ENCODE assay signal across 8 cellular contexts in the genomic region with DNA sequence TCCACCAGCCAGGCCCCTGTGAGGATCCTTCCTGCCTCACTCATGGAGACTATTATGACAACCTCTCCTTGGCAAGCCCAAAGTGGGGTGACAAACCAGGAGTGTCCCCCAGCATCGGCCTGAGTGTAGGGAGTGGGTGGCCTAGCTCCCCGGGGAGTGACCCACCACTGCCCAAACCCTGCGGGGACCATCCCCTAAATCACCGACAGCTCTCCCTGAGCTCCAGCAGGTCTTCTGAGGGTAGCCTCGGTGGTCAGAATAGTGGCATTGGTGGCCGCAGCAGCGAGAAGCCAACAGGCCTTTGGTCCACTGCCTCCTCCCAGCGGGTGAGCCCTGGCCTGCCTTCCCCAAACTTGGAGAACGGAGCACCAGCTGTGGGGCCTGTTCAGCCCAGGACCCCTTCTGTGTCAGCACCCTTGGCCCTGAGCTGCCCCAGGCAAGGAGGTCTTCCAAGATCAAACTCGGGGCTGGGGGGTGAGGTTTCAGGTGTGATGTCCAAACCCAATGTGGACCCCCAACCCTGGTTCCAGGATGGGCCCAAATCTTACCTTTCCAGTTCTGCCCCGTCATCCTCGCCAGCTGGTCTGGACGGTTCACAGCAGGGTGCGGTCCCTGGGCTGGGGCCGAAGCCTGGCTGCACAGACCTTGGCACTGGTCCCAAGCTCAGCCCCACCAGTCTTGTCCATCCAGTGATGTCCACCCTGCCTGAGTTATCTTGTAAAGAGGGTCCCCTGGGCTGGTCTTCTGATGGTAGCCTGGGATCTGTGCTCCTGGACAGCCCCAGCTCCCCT. TPM values are rescaled to one million over a fixed set of nuclear protein-coding genes. Genes with fewer than 3 reads are reported as not detected.
DNase-seq lines count a peak whose midpoint lies in the region; FAIRE-seq and TF ChIP-seq lines count a peak whose summit lies in the region.

No MANE protein-coding gene starts in this region.

- TF ChIP-seq CTCF in LNCaP clone FGC (IDR thresholded peaks at IDR 0.05; ENCODE audit: control insufficient read depth, extremely low read depth, insufficient read depth) (no peak), epithelial cell of esophagus (IDR thresholded peaks at IDR 0.05; ENCODE audit: insufficient read depth, low read depth, low read length, missing control alignments) (no peak), D721Med (IDR thresholded peaks at IDR 0.05; ENCODE audit: insufficient read depth, missing control alignments) (no peak)

- H2AK5ac ChIP-seq in trophoblast cell (ENCODE audit: low read length) = no peak overlapping the region

- no peak overlapping the region for H3K27ac ChIP-seq in trophoblast cell (ENCODE audit: low read depth, low read length)

- no peak overlapping the region for H2BK5ac ChIP-seq in trophoblast cell (ENCODE audit: low read depth, low read length, poor library complexity)

- peaks cover 7 to 15% of the 10 kb centered on the region in 2 experiments for H3K4me1 ChIP-seq in trophoblast cell (ENCODE audit: control insufficient read depth in 1 of 2, insufficient read depth in 2 of 2, low read length in 2 of 2)

- no peak overlapping the region for H3K4me2 ChIP-seq in trophoblast cell (ENCODE audit: low read length)

- no peak overlapping the region for H4K12ac ChIP-seq in trophoblast cell (ENCODE audit: low read depth, low read length)

- peak overlapping the region; percentile 3 for H2AFZ ChIP-seq in trophoblast cell (ENCODE audit: insufficient read depth, low read length, poor library complexity)

- H3K9me3 ChIP-seq in trophoblast cell (ENCODE audit: insufficient read depth, low read depth, low read length) = peaks cover 5% of the 10 kb centered on the region

- no peak overlapping the region for H2BK12ac ChIP-seq in trophoblast cell (ENCODE audit: low read length)

- H3K79me2 ChIP-seq in trophoblast cell (ENCODE audit: control insufficient read depth, insufficient read depth, low read length, poor library complexity) = peaks cover 4% of the 10 kb centered on the region

- H3K36me3 ChIP-seq in trophoblast cell (ENCODE audit: control insufficient read depth in 1 of 2, insufficient read depth in 2 of 2, low read length in 2 of 2) = peaks cover 0 to 2% of the 10 kb centered on the region in 2 experiments

- H3K27me3 ChIP-seq in trophoblast cell (ENCODE audit: insufficient read depth, low read length) = no peaks in the 10 kb centered on the region

- DNase-seq in LNCaP clone FGC (ENCODE audit: low read depth) (no peak), epithelial cell of esophagus (ENCODE audit: low read depth) (no peak), trophoblast cell (no peak), NCI-H1105 (lab: John Stamatoyannopoulos, UW) (no peak), D721Med (ENCODE audit: insufficient read length, low spot score) (no peak), AG20443 (ENCODE audit: low spot score) (no peak)
- DNase-seq in stimulated activated CD4-positive, alpha-beta T cell treated with anti-CD3 and anti-CD28 coated beads, Interleukin-4, amount 100 ng/mL, for 24 hours = no peak

- TF ChIP-seq POLR2A in GM15510 (IDR thresholded peaks at IDR 0.05; ENCODE audit: borderline replicate concordance, extremely low read depth, insufficient read length) = peak; percentile 12

- H4K8ac ChIP-seq in trophoblast cell (ENCODE audit: low read depth, low read length) = no peak overlapping the region

- H4K91ac ChIP-seq in trophoblast cell (ENCODE audit: low read depth, low read length) = no peak overlapping the region

- FAIRE-seq in D721Med (lab: Jason Lieb, UNC) = no peak

- peak overlapping the region; percentile 69 for H3K4me3 ChIP-seq in LNCaP clone FGC (ENCODE audit: low read depth, low read length)
- H3K4me3 ChIP-seq in epithelial cell of esophagus (ENCODE audit: low read length) = peak overlapping the region; percentile 61
- no peak overlapping the region for H3K4me3 ChIP-seq in trophoblast cell (ENCODE audit: low read depth, low read length)

- no peak overlapping the region for H3K14ac ChIP-seq in trophoblast cell (ENCODE audit: low read length)

- H3K9ac ChIP-seq in trophoblast cell (ENCODE audit: low read length) = no peak overlapping the region

- peaks cover 8% of the 10 kb centered on the region for H3K79me1 ChIP-seq in trophoblast cell (ENCODE audit: low read length)

- H3K4ac ChIP-seq in trophoblast cell (ENCODE audit: low read depth, low read length) = no peak overlapping the region

- H3K23ac ChIP-seq in trophoblast cell (ENCODE audit: low read length) = no peak overlapping the region

- no CpG with 5 or more reads among the region's 15 CpGs for WGBS in trophoblast cell (ENCODE audit: extremely low coverage, insufficient coverage, insufficient read length)

- H3K18ac ChIP-seq in trophoblast cell (ENCODE audit: low read length) = no peak overlapping the region

- H2BK120ac ChIP-seq in trophoblast cell (ENCODE audit: insufficient read depth, low read length, poor library complexity) = no peak overlapping the region

RNA-seq across cellular contexts. Expression of a gene that starts 1.0 kb away (rescaled TPM):
- polyA plus RNA-seq in trophoblast cell (2013) = 4.3 TPM in 2 replicates
